In the genomic region with DNA sequence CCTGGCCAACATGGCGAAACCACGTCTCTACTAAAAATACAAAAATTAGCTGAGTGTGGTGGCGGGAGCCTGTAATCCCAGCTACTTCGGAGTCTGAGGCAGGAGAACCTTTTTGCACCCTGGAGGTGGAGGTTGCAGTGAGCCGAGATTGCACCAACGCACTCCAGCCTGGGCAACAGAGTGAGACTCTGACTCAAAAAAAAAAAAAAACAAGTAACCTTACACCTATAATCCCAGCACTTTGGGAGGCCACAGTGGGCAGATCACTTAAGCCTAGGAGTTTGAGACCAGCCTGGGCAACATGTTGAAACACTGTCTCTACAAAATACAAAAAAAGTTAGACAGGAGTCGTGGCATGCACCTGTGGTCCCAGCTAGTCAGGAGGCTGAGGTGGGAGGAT, we compare ENCODE assay signal across 5 cellular contexts. TPM values are rescaled to one million over a fixed set of nuclear protein-coding genes. Genes with fewer than 3 reads are reported as not detected.
"Had no signal": no experiment of that assay in that cellular context is flagged by ENCODE, and none has a peak within 500 bp of the region (broad histone marks: within the 10 kb centered on the region; RNA-seq: fewer than 3 reads in every experiment).

No MANE protein-coding gene starts in this region.

RNA-seq across cellular contexts. Expression of a gene that starts 2.6 kb away (rescaled TPM):
- total RNA-seq: activated T-helper 2 cell treated with anti-CD3 and anti-CD28 coated beads, Interferon-gamma antibody, Interleukin-2, Interleukin-4, amounts not matched to agents 10 μg/mL and 5 μg/mL and 100 μg/mL, durations not matched to agents 14 hours and 24 hours and 36 hours had no signal

RNA-seq across cellular contexts. Expression of a gene that starts 51.2 kb away (rescaled TPM):
- total RNA-seq: astrocyte, bronchial epithelial cell, cardiac muscle cell, chondrocyte had no signal
- polyA plus RNA-seq: cardiac muscle cell had no signal
